In the genomic region with DNA sequence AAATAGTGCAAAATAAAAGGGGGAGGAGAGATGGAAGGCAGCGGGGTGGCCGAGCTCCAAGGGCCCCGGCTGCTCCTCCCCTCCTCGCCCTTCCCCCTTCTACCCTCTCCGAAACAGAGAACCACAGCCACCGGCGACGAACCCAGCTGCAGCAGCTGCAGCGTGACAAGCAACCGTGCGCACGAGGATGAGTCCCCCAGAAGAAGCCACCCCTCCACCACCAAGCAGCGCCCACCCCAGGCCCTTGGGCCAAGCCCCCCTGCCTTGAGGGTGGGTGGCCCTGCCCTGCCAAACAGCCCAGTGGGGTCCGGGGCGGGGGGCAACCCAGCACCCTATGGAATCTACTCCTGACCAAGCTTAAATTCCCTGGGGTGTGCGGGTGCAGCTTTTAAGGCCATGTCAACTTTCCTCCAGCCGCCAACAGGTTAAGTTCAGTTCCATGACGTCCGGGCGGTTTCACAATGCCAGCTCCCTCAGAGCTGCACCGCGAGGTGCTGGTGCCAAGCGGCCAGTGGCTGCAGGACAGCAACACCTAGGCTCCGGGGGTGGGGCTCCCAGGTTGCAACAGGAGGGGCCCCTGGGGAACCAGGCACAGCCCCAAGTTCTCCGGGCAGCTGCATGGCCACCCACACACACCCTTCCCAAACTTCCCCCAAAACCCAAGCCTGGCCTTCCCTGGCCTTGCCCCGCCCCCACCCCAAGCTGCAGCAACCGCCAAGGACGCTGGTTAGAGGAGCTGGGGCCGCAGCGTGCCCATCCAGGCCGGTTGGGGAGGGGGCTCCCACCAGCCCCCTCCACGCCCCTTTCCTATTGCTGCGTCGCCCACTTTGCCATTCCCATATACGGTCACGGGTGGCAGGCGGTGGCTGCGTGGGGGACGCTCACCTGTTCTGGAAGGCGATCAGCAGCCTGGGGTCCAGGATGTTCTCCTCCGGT, we compare ENCODE assay signal across 8 cellular contexts. TPM values are rescaled to one million over a fixed set of nuclear protein-coding genes. Genes with fewer than 3 reads are reported as not detected.
A peak's percentile ranks its signal among the peaks of the same experiment; 100 is the strongest.
DNase-seq lines count a peak whose midpoint lies in the region; ATAC-seq and TF ChIP-seq lines count a peak whose summit lies in the region.

No MANE protein-coding gene starts in this region.

- H3K36me3 ChIP-seq in cardiac muscle cell (no peaks in the 10 kb centered on the region), psoas muscle (ENCODE audit: insufficient read depth in 1 of 2, low read depth in 1 of 2) (peaks cover 0 to 16% of the 10 kb centered on the region in 2 donors)

- in situ Hi-C loops in GM13977 (cut with MboI; ENCODE audit: low pct_unique_long_range_greater_than_20kb, low sequenced_read_pairs, unreplicated experiment) = no loop called here

- H3K27me3 Mint-ChIP-seq in activated naive CD4-positive, alpha-beta T cell treated with anti-CD3 and anti-CD28 coated beads, Interleukin-2, amount 10 ng/mL, durations not matched to agents 7 days and 5 days = peaks cover 32% of the 10 kb centered on the region

- H3K4me3 ChIP-seq in cardiac muscle cell (peak overlapping the region; percentile 78), psoas muscle (peak overlapping the region; percentile 82)

- H3K36me3 Mint-ChIP-seq in activated naive CD4-positive, alpha-beta T cell treated with anti-CD3 and anti-CD28 coated beads, Interleukin-2, amount 10 ng/mL, durations not matched to agents 7 days and 5 days = peaks cover 31% of the 10 kb centered on the region

- H3K9me3 ChIP-seq in cardiac muscle cell (ENCODE audit: low read depth) (no peaks in the 10 kb centered on the region), psoas muscle (no peaks in the 10 kb centered on the region)

- ATAC-seq in psoas muscle = peak; percentile 36 to 65 (median 52)
- ATAC-seq in HG03460 (IDR thresholded peaks at IDR 0.05; ENCODE audit: unreplicated experiment) = no peak

- peak; percentile 75 for DNase-seq in AG08396 (ENCODE audit: low spot score)
- DNase-seq in GM13977 (ENCODE audit: low spot score) = peak; percentile 86
- peak; percentile 38 for DNase-seq in NCI-H2107 treated with DMSO at 0.1 percent for 48 hours (lab: John Stamatoyannopoulos, UW; ENCODE audit: unreplicated experiment)
- peak; percentile 73 for DNase-seq in activated naive CD4-positive, alpha-beta T cell treated with anti-CD3 and anti-CD28 coated beads, Interleukin-2, amount 10 ng/mL, durations not matched to agents 7 days and 5 days
- DNase-seq in cardiac muscle cell (ENCODE audit: low read depth in 1 of 2, low spot score in 1 of 2) = peak; percentile 78 to 88
- DNase-seq in psoas muscle = peak; percentile 76 to 86
- no peak for DNase-seq in 8988T

- H3K4me3 Mint-ChIP-seq in activated naive CD4-positive, alpha-beta T cell treated with anti-CD3 and anti-CD28 coated beads, Interleukin-2, amount 10 ng/mL, durations not matched to agents 7 days and 5 days = peak overlapping the region; percentile 99

- TF ChIP-seq CTCF in GM13977 (IDR thresholded peaks at IDR 0.05; ENCODE audit: extremely low read depth, insufficient read depth, missing control alignments) (no peak), cardiac muscle cell (IDR thresholded peaks at IDR 0.05; ENCODE audit: low read depth, low read length) (peak; percentile 12), psoas muscle (IDR thresholded peaks at IDR 0.05) (peak; percentile 9)

- CTCF ChIA-PET in activated naive CD4-positive, alpha-beta T cell treated with anti-CD3 and anti-CD28 coated beads, Interleukin-2, amount 10 ng/mL, durations not matched to agents 7 days and 5 days (lab: Charles Lee) = interaction anchor here (0.7 to 4.1 kb wide), 7 partner anchors 9 to 155 kb away, joined by 3 to 39 read pairs (median 4); no protein-coding TSS in a partner anchor

- peaks cover 56% of the 10 kb centered on the region for H3K4me1 Mint-ChIP-seq in activated naive CD4-positive, alpha-beta T cell treated with anti-CD3 and anti-CD28 coated beads, Interleukin-2, amount 10 ng/mL, durations not matched to agents 7 days and 5 days

- H3K27ac ChIP-seq in cardiac muscle cell (no peak overlapping the region), psoas muscle (no peak overlapping the region)

- intact Hi-C loops in psoas muscle (cut with DNase I) = loop anchor here in 1 of 2 donors (2.0 kb wide), 1 partner anchor 40 kb away; a partner anchor contains a TSS

- H3K27ac Mint-ChIP-seq in activated naive CD4-positive, alpha-beta T cell treated with anti-CD3 and anti-CD28 coated beads, Interleukin-2, amount 10 ng/mL, durations not matched to agents 7 days and 5 days = peak overlapping the region; percentile 98

- WGBS in psoas muscle, 3 donors = 16 to 32% (median 18%) methylated on average over 34 to 41 of the region's 41 CpGs

- H3K4me1 ChIP-seq in cardiac muscle cell (ENCODE audit: low read depth) (peaks cover 46% of the 10 kb centered on the region), psoas muscle (peaks cover 37% of the 10 kb centered on the region)

- no peaks in the 10 kb centered on the region for H3K9me3 Mint-ChIP-seq in activated naive CD4-positive, alpha-beta T cell treated with anti-CD3 and anti-CD28 coated beads, Interleukin-2, amount 10 ng/mL, durations not matched to agents 7 days and 5 days

- H3K27me3 ChIP-seq in cardiac muscle cell (peaks cover 60% of the 10 kb centered on the region), psoas muscle (ENCODE audit: insufficient read depth in 3 of 3, low read length in 2 of 3) (peaks cover 0 to 37% (median 22%) of the 10 kb centered on the region in 3 donors)

RNA-seq across cellular contexts. Expression of a gene that starts 2.0 kb away (rescaled TPM):
- 78.2 and 91.6 TPM in 2 replicates for total RNA-seq in cardiac muscle cell
- polyA plus RNA-seq in cardiac muscle cell = 43.6 and 51.9 TPM in 2 replicates
- total RNA-seq in psoas muscle = 1 to 10 TPM; 2.5 to 7.8 (median 4.6) TPM
- polyA plus RNA-seq in psoas muscle = 1 to 10 TPM; 1.9 to 3.6 (median 2.4) TPM

RNA-seq across cellular contexts. Expression of a gene that starts 40.3 kb away (rescaled TPM):
- 16.7 and 20.3 TPM in 2 replicates for total RNA-seq in cardiac muscle cell
- 8.2 and 13.8 TPM in 2 replicates for polyA plus RNA-seq in cardiac muscle cell
- total RNA-seq in psoas muscle = 1 to 10 TPM in 3 of 4 donors, under 1 TPM in 1; 0.40 to 3.3 (median 1.2) TPM
- 1 to 10 TPM; 1.3 to 3.5 (median 1.3) TPM for polyA plus RNA-seq in psoas muscle

RNA-seq across cellular contexts. Expression of a gene that starts 59.3 kb away (rescaled TPM):
- total RNA-seq in cardiac muscle cell (35.3 and 51.1 TPM in 2 replicates), psoas muscle (1 to 10 TPM in 2 of 4 donors, under 1 TPM in 2; 0.40 to 2.3 (median 0.79) TPM)
- polyA plus RNA-seq in cardiac muscle cell (25.8 and 28.8 TPM in 2 replicates), psoas muscle (1 to 10 TPM in 1 of 3 donors, under 1 TPM in 2; 0.44 to 1.0 (median 0.51) TPM)

Comparison
In these comparisons a context has a peak if more than half of its experiments do, and no peak if none do; other contexts are left out.
1. RNA of a gene that starts 59.3 kb away (total RNA-seq): 35.3 to 51.1 TPM in cardiac muscle cell; 0.40 to 2.3 TPM in psoas muscle; every median in the first group is over 10 times any median in the second.